In the genomic region with DNA sequence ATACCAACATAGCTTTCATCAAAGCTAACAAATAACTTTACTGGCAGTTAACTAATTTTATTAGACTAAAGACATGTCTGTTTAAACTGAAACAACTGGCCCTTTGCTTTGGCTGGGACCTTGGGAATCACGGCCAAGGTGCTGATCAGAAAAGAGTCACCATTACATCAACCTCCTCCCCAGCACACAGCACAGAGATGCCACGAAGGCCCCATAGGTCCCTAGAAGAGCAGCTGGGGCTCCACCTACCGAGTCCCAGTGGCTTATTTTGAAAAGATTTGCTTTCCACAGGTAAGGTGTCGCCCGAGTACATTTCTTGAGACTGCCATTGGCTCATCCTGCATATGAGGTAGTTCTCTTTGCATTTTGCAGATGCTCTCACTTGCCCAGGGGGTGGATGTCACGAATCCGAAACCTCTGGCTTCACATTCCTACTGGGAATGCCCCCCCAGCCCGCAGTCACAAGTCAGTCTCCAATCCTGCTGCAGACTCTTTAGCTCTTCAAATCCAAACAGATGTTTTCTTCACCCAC, we compare ENCODE assay signal across 1 cellular context.
TF ChIP-seq lines count a peak whose summit lies in the region.

No MANE protein-coding gene starts in this region.

TF ChIP-seq in HepG2, 621 proteins besides CTCF, POLR2A, EP300 and RAD21 (continued from another document):
- TF ChIP-seq, protein P1, sequence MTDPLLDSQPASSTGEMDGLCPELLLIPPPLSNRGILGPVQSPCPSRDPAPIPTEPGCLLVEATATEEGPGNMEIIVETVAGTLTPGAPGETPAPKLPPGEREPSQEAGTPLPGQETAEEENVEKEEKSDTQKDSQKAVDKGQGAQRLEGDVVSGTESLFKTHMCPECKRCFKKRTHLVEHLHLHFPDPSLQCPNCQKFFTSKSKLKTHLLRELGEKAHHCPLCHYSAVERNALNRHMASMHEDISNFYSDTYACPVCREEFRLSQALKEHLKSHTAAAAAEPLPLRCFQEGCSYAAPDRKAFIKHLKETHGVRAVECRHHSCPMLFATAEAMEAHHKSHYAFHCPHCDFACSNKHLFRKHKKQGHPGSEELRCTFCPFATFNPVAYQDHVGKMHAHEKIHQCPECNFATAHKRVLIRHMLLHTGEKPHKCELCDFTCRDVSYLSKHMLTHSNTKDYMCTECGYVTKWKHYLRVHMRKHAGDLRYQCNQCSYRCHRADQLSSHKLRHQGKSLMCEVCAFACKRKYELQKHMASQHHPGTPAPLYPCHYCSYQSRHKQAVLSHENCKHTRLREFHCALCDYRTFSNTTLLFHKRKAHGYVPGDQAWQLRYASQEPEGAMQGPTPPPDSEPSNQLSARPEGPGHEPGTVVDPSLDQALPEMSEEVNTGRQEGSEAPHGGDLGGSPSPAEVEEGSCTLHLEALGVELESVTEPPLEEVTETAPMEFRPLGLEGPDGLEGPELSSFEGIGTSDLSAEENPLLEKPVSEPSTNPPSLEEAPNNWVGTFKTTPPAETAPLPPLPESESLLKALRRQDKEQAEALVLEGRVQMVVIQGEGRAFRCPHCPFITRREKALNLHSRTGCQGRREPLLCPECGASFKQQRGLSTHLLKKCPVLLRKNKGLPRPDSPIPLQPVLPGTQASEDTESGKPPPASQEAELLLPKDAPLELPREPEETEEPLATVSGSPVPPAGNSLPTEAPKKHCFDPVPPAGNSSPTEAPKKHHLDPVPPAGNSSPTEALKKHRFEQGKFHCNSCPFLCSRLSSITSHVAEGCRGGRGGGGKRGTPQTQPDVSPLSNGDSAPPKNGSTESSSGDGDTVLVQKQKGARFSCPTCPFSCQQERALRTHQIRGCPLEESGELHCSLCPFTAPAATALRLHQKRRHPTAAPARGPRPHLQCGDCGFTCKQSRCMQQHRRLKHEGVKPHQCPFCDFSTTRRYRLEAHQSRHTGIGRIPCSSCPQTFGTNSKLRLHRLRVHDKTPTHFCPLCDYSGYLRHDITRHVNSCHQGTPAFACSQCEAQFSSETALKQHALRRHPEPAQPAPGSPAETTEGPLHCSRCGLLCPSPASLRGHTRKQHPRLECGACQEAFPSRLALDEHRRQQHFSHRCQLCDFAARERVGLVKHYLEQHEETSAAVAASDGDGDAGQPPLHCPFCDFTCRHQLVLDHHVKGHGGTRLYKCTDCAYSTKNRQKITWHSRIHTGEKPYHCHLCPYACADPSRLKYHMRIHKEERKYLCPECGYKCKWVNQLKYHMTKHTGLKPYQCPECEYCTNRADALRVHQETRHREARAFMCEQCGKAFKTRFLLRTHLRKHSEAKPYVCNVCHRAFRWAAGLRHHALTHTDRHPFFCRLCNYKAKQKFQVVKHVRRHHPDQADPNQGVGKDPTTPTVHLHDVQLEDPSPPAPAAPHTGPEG (CRISPR knock-in tag; IDR thresholded peaks at IDR 0.05), result no peak
- TF ChIP-seq ZSCAN9 (CRISPR knock-in tag; IDR thresholded peaks at IDR 0.05; ENCODE audit: borderline replicate concordance), result no peak
- TF ChIP-seq CAMTA2 (CRISPR knock-in tag; IDR thresholded peaks at IDR 0.05; ENCODE audit: borderline replicate concordance), result no peak
